In the genomic region with DNA sequence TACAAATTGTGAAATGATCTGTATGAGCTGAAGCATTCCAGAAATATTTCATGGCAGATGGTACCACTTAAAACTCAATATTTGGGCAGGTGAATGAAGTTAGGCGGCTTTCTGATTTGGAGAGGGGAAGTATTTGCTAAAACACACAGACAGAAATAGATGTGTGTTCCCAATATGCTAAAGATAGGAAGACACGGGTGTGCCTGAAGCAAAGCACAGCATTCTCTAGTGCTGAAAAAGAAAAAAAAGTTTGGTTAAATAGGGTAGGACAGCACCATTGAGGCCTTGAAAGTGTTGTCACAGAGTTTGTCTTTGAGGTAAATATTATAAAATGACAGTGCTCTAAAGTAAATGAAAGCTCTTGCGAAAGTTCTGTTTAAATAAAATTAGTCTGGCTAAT, we compare ENCODE assay signal across 18 cellular contexts.
DNase-seq lines count a peak whose midpoint lies in the region; ATAC-seq and TF ChIP-seq lines count a peak whose summit lies in the region.
"Had no signal": no experiment of that assay in that cellular context is flagged by ENCODE, and none has a peak within 500 bp of the region (broad histone marks: within the 10 kb centered on the region; RNA-seq: fewer than 3 reads in every experiment).

No MANE protein-coding gene starts in this region.

- 57% methylated on average over 3 of the region's 3 CpGs for WGBS in esophagus muscularis mucosa

- ATAC-seq in Right ventricle myocardium inferior (peak; percentile 59), GM18909 (IDR thresholded peaks at IDR 0.05; ENCODE audit: poor library complexity, unreplicated experiment) (no peak), HG03196 (IDR thresholded peaks at IDR 0.05; ENCODE audit: unreplicated experiment) (no peak)
- ATAC-seq: A549 had no signal

- intact Hi-C loops in Right ventricle myocardium inferior (cut with DNase I) (no loop called here), cardiac septum (cut with DNase I) (no loop called here), esophagus muscularis mucosa (cut with DNase I) (no loop called here), left ventricle myocardium inferior (cut with micrococcal nuclease) (no loop called here)

- peak overlapping the region; percentile 54 to 68 (median 62) for H3K27ac ChIP-seq in esophagus muscularis mucosa (replicated peaks in 1 of 4)
- peak overlapping the region; percentile 65 for H3K27ac ChIP-seq in left ventricle myocardium inferior (replicated peaks)
- peak overlapping the region; percentile 18 for H3K27ac ChIP-seq in stomach smooth muscle (ENCODE audit: low read length)
- H3K27ac ChIP-seq: 22Rv1, A549, C4-2B had no signal

- H3K4me3 ChIP-seq in esophagus muscularis mucosa (no peak overlapping the region), left ventricle myocardium inferior (no peak overlapping the region), stomach smooth muscle (ENCODE audit: low read length in 2 of 2) (no peak overlapping the region)
- H3K4me3 ChIP-seq: A549 had no signal

- peaks cover 0 to 35% (median 23%) of the 10 kb centered on the region in 4 donors for H3K4me1 ChIP-seq in esophagus muscularis mucosa
- peaks cover 8% of the 10 kb centered on the region for H3K4me1 ChIP-seq in left ventricle myocardium inferior
- peaks cover 3% of the 10 kb centered on the region for H3K4me1 ChIP-seq in stomach smooth muscle (ENCODE audit: control insufficient read depth, insufficient read depth, low read length)
- H3K4me1 ChIP-seq: A549, Caco-2 had no signal

- H3K9me3 ChIP-seq in esophagus muscularis mucosa = no peaks in the 10 kb centered on the region
- no peaks in the 10 kb centered on the region for H3K9me3 ChIP-seq in left ventricle myocardium inferior (replicated peaks)
- no peaks in the 10 kb centered on the region for H3K9me3 ChIP-seq in stomach smooth muscle (ENCODE audit: control insufficient read depth in 2 of 2, low read length in 2 of 2)
- H3K9me3 ChIP-seq: A549, Caco-2 had no signal

- H3K36me3 ChIP-seq in esophagus muscularis mucosa (no peaks in the 10 kb centered on the region), left ventricle myocardium inferior (no peaks in the 10 kb centered on the region), stomach smooth muscle (ENCODE audit: control insufficient read depth in 2 of 2, insufficient read depth in 2 of 2, low read length in 2 of 2) (no peaks in the 10 kb centered on the region)

- H3K27me3 ChIP-seq in esophagus muscularis mucosa (no peaks in the 10 kb centered on the region), left ventricle myocardium inferior (ENCODE audit: low read depth) (no peaks in the 10 kb centered on the region), stomach smooth muscle (ENCODE audit: control insufficient read depth in 1 of 2, insufficient read depth in 2 of 2, low read length in 2 of 2) (no peaks in the 10 kb centered on the region)

- TF ChIP-seq CTCF in esophagus muscularis mucosa (IDR thresholded peaks at IDR 0.05) = no peak
- TF ChIP-seq CTCF in left ventricle myocardium inferior (IDR thresholded peaks at IDR 0.05; ENCODE audit: borderline replicate concordance) = no peak

- no peak for TF ChIP-seq EP300 in esophagus muscularis mucosa (IDR thresholded peaks at IDR 0.05)

- no peak overlapping the region for H3K9ac ChIP-seq in stomach smooth muscle (ENCODE audit: low read length in 2 of 2)

- DNase-seq in Right ventricle myocardium inferior (ENCODE audit: missing footprints) = no peak
- no peak for DNase-seq in cardiac septum (ENCODE audit: low spot score)
- no peak for DNase-seq in esophagus muscularis mucosa (ENCODE audit: extremely low spot score)
- DNase-seq in left ventricle myocardium inferior = no peak
- no peak for DNase-seq in dermis blood vessel endothelial cell
- DNase-seq: AML-193; Caco-2; CD4-positive, alpha-beta T cell; DMS153; DMS79; GDM1; H9 had no signal

- no peak for TF ChIP-seq POLR2A in esophagus muscularis mucosa (IDR thresholded peaks at IDR 0.05; ENCODE audit: low read depth)
